8 cellular contexts compared by ENCODE assay signal in genomic region chr2:200864206-200864976, GRCh38. TPM values are rescaled to one million over a fixed set of nuclear protein-coding genes. Genes with fewer than 3 reads are reported as not detected.
DNase-seq lines count a peak whose midpoint lies in the region; ATAC-seq and TF ChIP-seq lines count a peak whose summit lies in the region.

CLK1 (minus strand) TSS chr2:200864658; CDS start chr2:200861862, 2,796 bp downstream.

- H3K36me3 ChIP-seq in liver (ENCODE audit: control insufficient read depth in 4 of 4, insufficient read depth in 3 of 4, low read depth in 1 of 4, low read length in 3 of 4): peaks cover 0 to 7% (median 2%) of the 10 kb centered on the region in 4 donors

- no peak for TF ChIP-seq CTCF in liver (IDR thresholded peaks at IDR 0.05; ENCODE audit: low read depth, low read length, missing input control)

- peak in 1 of 2 donors; percentile 2 for TF ChIP-seq RAD21 in liver (IDR thresholded peaks at IDR 0.05)

- H3K27ac ChIP-seq in liver (ENCODE audit: low read depth in 1 of 2, low read length in 2 of 2): peak within 1 kb of the TSS; percentile 100

- H3K4me1 ChIP-seq in liver (ENCODE audit: control insufficient read depth in 4 of 4, insufficient read depth in 4 of 4, low read length in 3 of 4): peaks cover 2 to 33% (median 22%) of the 10 kb centered on the region in 4 donors

- ATAC-seq in GM19452 (IDR thresholded peaks at IDR 0.05; ENCODE audit: unreplicated experiment) (peak; percentile 85), HG03575 (IDR thresholded peaks at IDR 0.05; ENCODE audit: extremely low read depth, insufficient number of reproducible peaks, low FRiP score, unreplicated experiment) (peak; percentile 48)

- no peaks in the 10 kb centered on the region for H3K27me3 ChIP-seq in liver (ENCODE audit: control insufficient read depth in 4 of 4, insufficient read depth in 4 of 4, low read length in 3 of 4)

- H3K9me3 ChIP-seq in liver (ENCODE audit: control insufficient read depth in 4 of 4, low read length in 3 of 4): no peaks in the 10 kb centered on the region

- peak within 1 kb of the TSS; percentile 71 to 100 (median 89) for H3K4me3 ChIP-seq in liver (ENCODE audit: low read depth in 1 of 3, low read length in 3 of 3)

- WGBS in liver: under 1% methylated on average over 82 of the region's 82 CpGs

- H3K9ac ChIP-seq in liver (ENCODE audit: low read depth in 1 of 2, low read length in 2 of 2): peak within 1 kb of the TSS; percentile 99 to 100

- DNase-seq in CD1c-positive myeloid dendritic cell (ENCODE audit: extremely low spot score): peak; percentile 99
- peak; percentile 97 for DNase-seq in NCI-H82 (lab: John Stamatoyannopoulos, UW)
- peak; percentile 96 to 97 for DNase-seq in activated CD4-positive, alpha-beta T cell treated with anti-CD3 and anti-CD28 coated beads, Interleukin-2, amount 50 U/mL, for 48 hours
- DNase-seq in dermis blood vessel endothelial cell: peak; percentile 96
- peak; percentile 98 for DNase-seq in stimulated activated CD4-positive, alpha-beta T cell treated with anti-CD3 and anti-CD28 coated beads, Interleukin-4, amount 100 ng/mL, for 1 hour

TF ChIP-seq in liver, 16 proteins besides CTCF, POLR2A, EP300 and RAD21:
- TF ChIP-seq SP1 (IDR thresholded peaks at IDR 0.05) (peak; percentile 65), HNF4G (IDR thresholded peaks at IDR 0.05) (no peak), FOXA1 (IDR thresholded peaks at IDR 0.05) (no peak), JUND (IDR thresholded peaks at IDR 0.05) (no peak), GABPA (IDR thresholded peaks at IDR 0.05 in 1 of 2, conservative IDR thresholded peaks at IDR 0.05 in 1 of 2) (peak in 1 of 2 donors; percentile 68), ATF3 (IDR thresholded peaks at IDR 0.05) (no peak), MAX (IDR thresholded peaks at IDR 0.05) (peak; percentile 16), ZBTB33 (IDR thresholded peaks at IDR 0.05) (peak; percentile 35), NR2F2 (IDR thresholded peaks at IDR 0.05) (no peak), TAF1 (conservative IDR thresholded peaks at IDR 0.05) (peak; percentile 97), HNF4A (conservative IDR thresholded peaks at IDR 0.05) (peak in 1 of 2 donors; percentile 23), EGR1 (IDR thresholded peaks at IDR 0.05; ENCODE audit: low read depth in 2 of 2) (peak in 1 of 2 donors; percentile 17), YY1 (IDR thresholded peaks at IDR 0.05) (peak; percentile 99), FOXA2 (IDR thresholded peaks at IDR 0.05) (no peak), RXRA (IDR thresholded peaks at IDR 0.05) (peak; percentile 23 to 44), REST (IDR thresholded peaks at IDR 0.05) (peak; percentile 95)

RNA-seq across cellular contexts. Expression of gene CLK1, which starts in this region (rescaled TPM):
- 75.5 and 84.7 TPM in 2 replicates for total RNA-seq in dermis blood vessel endothelial cell
- 10 to 100 TPM; 69.9 to 86.3 TPM for total RNA-seq in liver
- 10 to 100 TPM; 21.2 to 53.7 TPM for polyA plus RNA-seq in liver

Comparison
In these comparisons a context has a peak if more than half of its experiments do, and no peak if none do; other contexts are left out.
1. Peak in every context shown above with its lines: DNase-seq, ATAC-seq, H3K4me3 ChIP-seq and H3K27ac ChIP-seq.